ENCODE assay signal across 8 cellular contexts in the genomic region with DNA sequence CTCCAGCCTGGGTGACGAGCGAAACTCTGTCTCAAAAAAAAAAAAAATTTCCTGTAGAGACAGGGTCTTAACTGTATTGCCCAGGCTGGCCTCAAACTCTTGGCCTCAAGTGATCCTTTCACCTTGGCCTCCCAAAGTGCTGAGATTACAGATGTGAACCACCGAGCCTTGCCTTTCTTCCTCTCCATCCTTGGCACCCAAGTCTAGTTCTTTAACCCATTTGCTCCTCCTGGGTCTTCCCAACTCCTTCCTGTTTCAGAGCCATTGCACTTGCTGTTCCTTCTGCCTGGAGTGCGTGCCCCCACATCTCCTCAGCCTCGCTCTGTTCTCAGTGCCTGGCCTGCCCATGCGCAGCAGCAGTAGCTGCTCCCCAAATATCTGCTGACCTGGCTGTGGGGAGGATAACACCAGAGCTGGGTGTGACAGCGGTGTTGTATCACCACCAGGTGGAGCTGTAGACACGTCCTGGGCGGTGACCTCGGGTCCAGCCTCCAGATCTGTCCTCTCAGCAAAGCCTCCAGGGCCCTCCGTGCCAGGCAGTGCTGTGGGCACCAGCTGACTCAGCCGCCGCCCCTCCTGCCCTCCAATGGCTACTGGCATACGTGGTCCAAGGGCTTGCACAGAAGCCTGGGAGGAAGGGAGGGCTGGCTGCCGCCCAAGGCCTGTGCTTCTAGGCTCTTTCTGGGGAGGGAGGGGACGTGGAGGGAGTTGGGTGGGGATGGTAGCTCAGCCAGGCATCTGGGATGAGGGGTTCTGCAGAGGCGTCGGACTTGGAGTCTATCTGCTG. TPM values are rescaled to one million over a fixed set of nuclear protein-coding genes. Genes with fewer than 3 reads are reported as not detected.
DNase-seq lines count a peak whose midpoint lies in the region; ATAC-seq and TF ChIP-seq lines count a peak whose summit lies in the region.

No MANE protein-coding gene starts in this region.

- peak overlapping the region in 8 of 11 experiments; percentile 21 to 83 (median 77); a peak in 9 of 22 replicates for H3K4me2 ChIP-seq in BLaER1 treated with 17β-estradiol and CSF1 and Interleukin-3, amounts not matched to agents 10 nM and 100 nM
- H3K4me2 ChIP-seq in neural cell (ENCODE audit: low read length) = no peak overlapping the region

- TF ChIP-seq CTCF in RWPE1 (conservative IDR thresholded peaks at IDR 0.05; ENCODE audit: low read depth) = peak; percentile 96
- TF ChIP-seq CTCF in fibroblast of mammary gland (conservative IDR thresholded peaks at IDR 0.05; ENCODE audit: control insufficient read depth, insufficient read depth, low read depth, low read length) = peak; percentile 97
- peak; percentile 97 for TF ChIP-seq CTCF in neural cell (IDR thresholded peaks at IDR 0.05; ENCODE audit: poor library complexity, severe bottlenecking)

- H3K4me1 Mint-ChIP-seq in activated T-helper 2 cell treated with anti-CD3 and anti-CD28 coated beads, Interferon-gamma antibody, Interleukin-2, Interleukin-4, amounts not matched to agents 10 μg/mL and 5 μg/mL and 100 μg/mL, durations not matched to agents 14 hours and 24 hours and 36 hours (ENCODE audit: low read depth) = peaks cover 11% of the 10 kb centered on the region

- H3K9ac ChIP-seq in BLaER1 treated with 17β-estradiol and CSF1 and Interleukin-3, amounts not matched to agents 10 nM and 100 nM = peak overlapping the region in 2 of 11 experiments; percentile 4 to 10; a peak in 2 of 22 replicates
- no peak overlapping the region for H3K9ac ChIP-seq in neural cell (ENCODE audit: low read length)

- H3K4me3 Mint-ChIP-seq in activated T-helper 2 cell treated with anti-CD3 and anti-CD28 coated beads, Interferon-gamma antibody, Interleukin-2, Interleukin-4, amounts not matched to agents 10 μg/mL and 5 μg/mL and 100 μg/mL, durations not matched to agents 14 hours and 24 hours and 36 hours (ENCODE audit: low read depth) = no peak overlapping the region

- CTCF ChIA-PET in RWPE1 (lab: Yijun Ruan, JAX) = interaction anchor here (0.6 to 3.7 kb wide), 8 partner anchors 15 to 140 kb away, joined by 3 to 22 read pairs (median 4); a partner anchor contains a TSS

- DNase-seq in Kasumi-1 (lab: John Stamatoyannopoulos, UW) (peak; percentile 80 to 91), RWPE1 (ENCODE audit: low spot score) (peak; percentile 90), fibroblast of mammary gland (ENCODE audit: low read depth) (peak; percentile 84)
- peak; percentile 82 for DNase-seq in activated T-helper 2 cell treated with anti-CD3 and anti-CD28 coated beads, Interferon-gamma antibody, Interleukin-2, Interleukin-4, amounts not matched to agents 10 μg/mL and 5 μg/mL and 100 μg/mL, durations not matched to agents 14 hours and 24 hours and 36 hours (ENCODE audit: low spot score)
- peak; percentile 81 for DNase-seq in stimulated activated naive CD4-positive, alpha-beta T cell treated with Interleukin-2 at 50 U/mL for 16 hours (lab: John Stamatoyannopoulos, UW)

- no peaks in the 10 kb centered on the region for H3K9me3 Mint-ChIP-seq in activated T-helper 2 cell treated with anti-CD3 and anti-CD28 coated beads, Interferon-gamma antibody, Interleukin-2, Interleukin-4, amounts not matched to agents 10 μg/mL and 5 μg/mL and 100 μg/mL, durations not matched to agents 14 hours and 24 hours and 36 hours

- intact Hi-C loops in activated T-helper 2 cell treated with anti-CD3 and anti-CD28 coated beads, Interferon-gamma antibody, Interleukin-2, Interleukin-4, amounts not matched to agents 10 μg/mL and 5 μg/mL and 100 μg/mL, durations not matched to agents 14 hours and 24 hours and 36 hours (cut with micrococcal nuclease) = loop anchor here (2.0 kb wide), 1 partner anchor 123 kb away; no protein-coding TSS in a partner anchor

- 0 out of 22 replicates have a peak overlapping the region, but pooled peaks of 1 of the 11 experiments have one; percentile 53 for H3K27ac ChIP-seq in BLaER1 treated with 17β-estradiol and CSF1 and Interleukin-3, amounts not matched to agents 10 nM and 100 nM
- H3K27ac ChIP-seq in RWPE1 (peak overlapping the region; percentile 74), neural cell (ENCODE audit: low read length) (no peak overlapping the region)

- peak; percentile 94 for TF ChIP-seq RAD21 in neural cell (conservative IDR thresholded peaks at IDR 0.05)

- H3K27ac Mint-ChIP-seq in activated T-helper 2 cell treated with anti-CD3 and anti-CD28 coated beads, Interferon-gamma antibody, Interleukin-2, Interleukin-4, amounts not matched to agents 10 μg/mL and 5 μg/mL and 100 μg/mL, durations not matched to agents 14 hours and 24 hours and 36 hours = no peak overlapping the region

- H3K4me3 ChIP-seq in BLaER1 treated with 17β-estradiol and CSF1 and Interleukin-3, amounts not matched to agents 10 nM and 100 nM = no peak overlapping the region
- H3K4me3 ChIP-seq in fibroblast of mammary gland (ENCODE audit: control insufficient read depth, low read depth, low read length) (no peak overlapping the region), neural cell (ENCODE audit: low read length) (no peak overlapping the region)

- no peaks in the 10 kb centered on the region for H4K20me1 ChIP-seq in BLaER1 treated with 17β-estradiol and CSF1 and Interleukin-3, amounts not matched to agents 10 nM and 100 nM
- no peaks in the 10 kb centered on the region for H4K20me1 ChIP-seq in neural cell (ENCODE audit: insufficient read depth)

- peaks cover 10 to 58% (median 40%) of the 10 kb centered on the region in 10 experiments for H3K4me1 ChIP-seq in BLaER1 treated with 17β-estradiol and CSF1 and Interleukin-3, amounts not matched to agents 10 nM and 100 nM

- no peaks in the 10 kb centered on the region for H3K9me3 ChIP-seq in BLaER1 treated with 17β-estradiol and CSF1 and Interleukin-3, amounts not matched to agents 10 nM and 100 nM (replicated peaks in 1 of 11)
- no peaks in the 10 kb centered on the region for H3K9me3 ChIP-seq in neural cell (ENCODE audit: low read length)

- no peaks in the 10 kb centered on the region for H3K36me3 Mint-ChIP-seq in activated T-helper 2 cell treated with anti-CD3 and anti-CD28 coated beads, Interferon-gamma antibody, Interleukin-2, Interleukin-4, amounts not matched to agents 10 μg/mL and 5 μg/mL and 100 μg/mL, durations not matched to agents 14 hours and 24 hours and 36 hours (ENCODE audit: low read depth)

- H3K27me3 Mint-ChIP-seq in activated T-helper 2 cell treated with anti-CD3 and anti-CD28 coated beads, Interferon-gamma antibody, Interleukin-2, Interleukin-4, amounts not matched to agents 10 μg/mL and 5 μg/mL and 100 μg/mL, durations not matched to agents 14 hours and 24 hours and 36 hours (ENCODE audit: low read depth) = no peaks in the 10 kb centered on the region

- H2AFZ ChIP-seq in neural cell (ENCODE audit: low read depth, low read length) = no peak overlapping the region

- TF ChIP-seq EP300 in neural cell (conservative IDR thresholded peaks at IDR 0.05; ENCODE audit: poor library complexity, severe bottlenecking) = no peak

- H3K79me2 ChIP-seq in neural cell (replicated peaks; ENCODE audit: insufficient read depth, low read length) = no peaks in the 10 kb centered on the region

- no peaks in the 10 kb centered on the region for H3K27me3 ChIP-seq in BLaER1 treated with 17β-estradiol and CSF1 and Interleukin-3, amounts not matched to agents 10 nM and 100 nM
- H3K27me3 ChIP-seq in neural cell (ENCODE audit: insufficient read depth, low read depth, low read length) = no peaks in the 10 kb centered on the region

- ATAC-seq in GM19395 (IDR thresholded peaks at IDR 0.05; ENCODE audit: unreplicated experiment) = peak; percentile 61

- H3K36me3 ChIP-seq in BLaER1 treated with 17β-estradiol and CSF1 and Interleukin-3, amounts not matched to agents 10 nM and 100 nM = no peaks in the 10 kb centered on the region
- no peaks in the 10 kb centered on the region for H3K36me3 ChIP-seq in neural cell (ENCODE audit: insufficient read depth, low read length)

- no peaks in the 10 kb centered on the region for H3F3A ChIP-seq in neural cell (ENCODE audit: insufficient read depth, low read length, poor library complexity, severe bottlenecking)

- no peaks in the 10 kb centered on the region for H3K9me2 ChIP-seq in neural cell (ENCODE audit: insufficient read depth, low read length)

- POLR2A ChIA-PET in RWPE1 (lab: Yijun Ruan, JAX; ENCODE audit: low non-redundant PET) = interaction anchor here (0.6 kb wide), 1 partner anchor 131 kb away, joined by 3 read pairs; no protein-coding TSS in a partner anchor

TF ChIP-seq in neural cell, 6 proteins besides CTCF, POLR2A, EP300 and RAD21:
- TF ChIP-seq EZH2 (IDR thresholded peaks at IDR 0.05; ENCODE audit: borderline replicate concordance, insufficient read depth, low read length, poor library complexity, severe bottlenecking) = no peak
- TF ChIP-seq SMC3 (conservative IDR thresholded peaks at IDR 0.05; ENCODE audit: poor library complexity) = peak; percentile 99
- peak; percentile 36 for TF ChIP-seq MXI1 (conservative IDR thresholded peaks at IDR 0.05; ENCODE audit: poor library complexity, severe bottlenecking)
- TF ChIP-seq POLR2AphosphoS5 (IDR thresholded peaks at IDR 0.05) = no peak

RNA-seq across cellular contexts. Expression of a gene that starts 22.0 kb away (rescaled TPM):
- total RNA-seq in activated T-helper 2 cell treated with anti-CD3 and anti-CD28 coated beads, Interferon-gamma antibody, Interleukin-2, Interleukin-4, amounts not matched to agents 10 μg/mL and 5 μg/mL and 100 μg/mL, durations not matched to agents 14 hours and 24 hours and 36 hours = 1.7 and 1.9 TPM in 2 replicates
- 4.1 and 4.9 TPM in 2 replicates for polyA plus RNA-seq in neural cell
- 7.1 TPM in 2 replicates for polyA minus RNA-seq in neural cell

RNA-seq across cellular contexts. Expression of a gene that starts 42.9 kb away (rescaled TPM):
- 41.2 and 44.2 TPM in 2 replicates for total RNA-seq in activated T-helper 2 cell treated with anti-CD3 and anti-CD28 coated beads, Interferon-gamma antibody, Interleukin-2, Interleukin-4, amounts not matched to agents 10 μg/mL and 5 μg/mL and 100 μg/mL, durations not matched to agents 14 hours and 24 hours and 36 hours
- polyA plus RNA-seq in neural cell = 8.2 and 9.1 TPM in 2 replicates
- 17.4 and 21.2 TPM in 2 replicates for polyA minus RNA-seq in neural cell
